ENCODE assay signal across 11 cellular contexts in the genomic region with DNA sequence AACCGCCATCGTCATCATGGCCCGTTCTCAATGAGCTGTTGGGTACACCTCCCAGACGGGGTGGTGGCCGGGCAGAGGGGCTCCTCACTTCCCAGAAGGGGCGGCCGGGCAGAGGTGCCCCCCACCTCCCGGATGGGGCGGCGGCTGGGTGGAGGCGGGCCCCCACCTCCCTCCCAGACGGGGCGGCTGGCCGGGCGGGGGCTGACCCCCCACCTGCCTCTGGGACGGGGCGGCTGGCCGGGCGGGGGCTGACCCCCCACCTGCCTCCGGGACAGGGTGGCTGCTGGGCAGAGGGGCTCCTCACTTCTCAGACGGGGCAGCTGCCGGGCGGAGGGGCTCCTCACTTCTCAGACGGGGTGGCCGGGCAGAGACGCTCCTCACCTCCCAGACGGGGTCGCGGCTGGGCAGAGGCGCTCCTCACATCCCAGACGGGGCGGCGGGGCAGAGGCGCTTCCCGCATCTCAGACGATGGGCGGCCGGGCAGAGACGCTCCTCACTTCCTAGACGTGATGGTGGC. TPM values are rescaled to one million over a fixed set of nuclear protein-coding genes. Genes with fewer than 3 reads are reported as not detected.
"Had no signal": no experiment of that assay in that cellular context is flagged by ENCODE, and none has a peak within 500 bp of the region (broad histone marks: within the 10 kb centered on the region; RNA-seq: fewer than 3 reads in every experiment).

No MANE protein-coding gene starts in this region.

RNA-seq across cellular contexts. Expression of a gene that starts 29.2 kb away (rescaled TPM):
- total RNA-seq: hepatocyte, kidney epithelial cell, left cardiac atrium, left ventricle myocardium inferior, left ventricle myocardium superior, lung microvascular endothelial cell, mesenteric fat pad, mesothelial cell of epicardium, myocyte had no signal
- polyA plus RNA-seq: hepatocyte, keratinocyte, mammary epithelial cell had no signal
